Comparison of ENCODE assay signal across 26 cellular contexts in the genomic region with DNA sequence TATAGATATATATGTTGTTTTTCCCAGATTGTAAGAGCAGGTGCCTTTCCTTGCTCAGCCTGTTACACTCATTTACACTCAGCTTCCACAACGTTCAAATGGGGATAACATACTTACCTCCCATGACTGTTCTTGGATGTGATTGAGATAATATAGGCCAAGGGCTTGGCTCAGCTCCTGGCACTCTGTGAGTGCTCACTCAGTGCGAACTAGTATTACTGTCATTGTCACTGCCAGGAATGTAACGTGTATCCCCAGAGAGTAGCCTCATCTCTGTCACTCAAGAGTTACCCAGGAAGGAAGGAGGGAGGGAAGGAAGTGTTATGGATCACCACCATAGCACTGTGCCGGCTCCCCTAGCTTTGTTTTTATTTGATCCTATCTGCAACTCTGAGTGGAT.
"Had no signal": no experiment of that assay in that cellular context is flagged by ENCODE, and none has a peak within 500 bp of the region (broad histone marks: within the 10 kb centered on the region; RNA-seq: fewer than 3 reads in every experiment).

No MANE protein-coding gene starts in this region.

- H3K27me3 ChIP-seq: SJSA1 had no signal

- H3K9me3 ChIP-seq: MG63, SJSA1 had no signal

- DNase-seq: IMR-90, Karpas-422, KG1, MG63, NCI-H1092, NCI-H1105 treated with DMSO at 0.1 percent for 48 hours, NCI-H1417 treated with DMSO at 0.1 percent for 48 hours, NCI-H146, NCI-H1694 treated with DMSO at 0.1 percent for 48 hours, NCI-H1930, NCI-H2081, NCI-H2171, NCI-H226, NCI-H446, NCI-H510A, NCI-H524 treated with DMSO at 0.1 percent for 48 hours, NCI-H69, NCI-H774, Right ventricle myocardium superior, RPMI8226, SIG-M5, T-cell had no signal

- H3K27ac ChIP-seq: SJSA1, SK-N-MC had no signal

- ATAC-seq: HepG2, T-cell had no signal

- FAIRE-seq: HepG2, RCC 7860 had no signal

- H3K4me3 ChIP-seq: MG63, SJSA1, SK-N-MC had no signal

- H3K36me3 ChIP-seq: MG63, SJSA1 had no signal

- H3K4me1 ChIP-seq: SJSA1 had no signal
